In the genomic region with DNA sequence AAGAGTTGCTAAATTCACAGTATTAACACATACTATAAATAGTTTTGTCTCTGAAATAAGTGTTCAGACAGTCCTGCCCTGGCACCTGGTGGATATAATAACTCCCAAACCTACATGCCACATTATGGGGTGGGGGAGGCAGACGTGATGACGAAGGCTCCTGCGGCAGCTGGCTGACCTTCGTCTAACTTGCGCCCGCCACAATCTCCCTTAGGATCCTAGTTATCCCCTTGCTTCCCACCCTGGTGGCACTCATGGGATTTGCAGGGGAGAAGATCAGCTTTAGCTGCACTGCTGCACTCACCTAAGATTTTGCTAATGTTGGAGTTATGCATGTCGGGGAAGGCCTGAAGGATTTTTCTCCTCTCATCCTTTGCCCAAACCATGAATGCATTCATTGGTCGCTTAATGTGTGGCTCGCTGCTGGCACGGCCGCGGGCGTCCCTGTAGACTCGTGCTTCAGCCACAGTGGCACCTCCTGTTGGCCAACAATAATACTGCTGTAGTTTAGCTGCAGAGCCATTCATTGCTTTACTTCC, we compare ENCODE assay signal across 12 cellular contexts.
DNase-seq lines count a peak whose midpoint lies in the region; ATAC-seq and TF ChIP-seq lines count a peak whose summit lies in the region.
"Had no signal": no experiment of that assay in that cellular context is flagged by ENCODE, and none has a peak within 500 bp of the region (broad histone marks: within the 10 kb centered on the region; RNA-seq: fewer than 3 reads in every experiment).

No MANE protein-coding gene starts in this region.

- no TSS peak for BruUV-seq in Calu3 (replicated peaks; lab: Mats Ljungman, UMichigan)

- H3K36me3 Mint-ChIP-seq in Calu3 (ENCODE audit: insufficient read depth, unreplicated experiment) = no peaks in the 10 kb centered on the region
- H3K36me3 Mint-ChIP-seq in endodermal cell (ENCODE audit: low read depth) = no peaks in the 10 kb centered on the region
- H3K36me3 Mint-ChIP-seq: CD4-positive, alpha-beta memory T cell had no signal

- H3K27me3 ChIP-seq in endodermal cell (ENCODE audit: control insufficient read depth, insufficient read depth, low read length, poor library complexity, severe bottlenecking) = peaks cover 42% of the 10 kb centered on the region
- no peaks in the 10 kb centered on the region for H3K27me3 ChIP-seq in right lobe of liver

- H3K4me1 Mint-ChIP-seq in Calu3 (ENCODE audit: low read depth, unreplicated experiment) = peaks cover 8% of the 10 kb centered on the region
- peaks cover 3% of the 10 kb centered on the region for H3K4me1 Mint-ChIP-seq in endodermal cell
- H3K4me1 Mint-ChIP-seq: CD4-positive, alpha-beta memory T cell had no signal

- H3K27ac Mint-ChIP-seq in Calu3 (ENCODE audit: unreplicated experiment) (no peak overlapping the region), endodermal cell (no peak overlapping the region)
- H3K27ac Mint-ChIP-seq: CD4-positive, alpha-beta memory T cell; stimulated activated naive CD8-positive, alpha-beta T cell treated with anti-CD3 and anti-CD28 coated beads, Interleukin-15, Interleukin-2, amounts not matched to agents 100 ng/mL and 50 ng/mL, for 24 hours had no signal

- H3K4me3 Mint-ChIP-seq in Calu3 (ENCODE audit: low read depth, unreplicated experiment) (no peak overlapping the region), endodermal cell (peak overlapping the region; percentile 44)
- H3K4me3 Mint-ChIP-seq: CD4-positive, alpha-beta memory T cell; stimulated activated naive CD8-positive, alpha-beta T cell treated with anti-CD3 and anti-CD28 coated beads, Interleukin-15, Interleukin-2, amounts not matched to agents 100 ng/mL and 50 ng/mL, for 24 hours had no signal

- no peaks in the 10 kb centered on the region for H3K9me3 Mint-ChIP-seq in Calu3 (ENCODE audit: low read depth, unreplicated experiment)
- H3K9me3 Mint-ChIP-seq in endodermal cell = no peaks in the 10 kb centered on the region
- H3K9me3 Mint-ChIP-seq: stimulated activated naive CD8-positive, alpha-beta T cell treated with anti-CD3 and anti-CD28 coated beads, Interleukin-15, Interleukin-2, amounts not matched to agents 100 ng/mL and 50 ng/mL, for 24 hours had no signal

- TF ChIP-seq POLR2A in right lobe of liver (IDR thresholded peaks at IDR 0.05) = no peak

- H3K27me3 Mint-ChIP-seq in Calu3 (ENCODE audit: unreplicated experiment) (no peaks in the 10 kb centered on the region), endodermal cell (ENCODE audit: insufficient read depth) (peaks cover 74% of the 10 kb centered on the region)
- H3K27me3 Mint-ChIP-seq: CD4-positive, alpha-beta memory T cell; stimulated activated naive CD8-positive, alpha-beta T cell treated with anti-CD3 and anti-CD28 coated beads, Interleukin-15, Interleukin-2, amounts not matched to agents 100 ng/mL and 50 ng/mL, for 24 hours had no signal

- H3K9ac ChIP-seq in endodermal cell (ENCODE audit: extremely low read depth, low read length, poor library complexity, severe bottlenecking) = no peak overlapping the region

- CTCF ChIA-PET in Calu3 (lab: Charles Lee) = interaction anchor here (0.7 to 1.2 kb wide), 2 partner anchors 21 to 22 kb away, joined by 3 to 4 read pairs; no protein-coding TSS in a partner anchor

- H3K27ac ChIP-seq in endodermal cell (ENCODE audit: low read depth, low read length) = no peak overlapping the region
- H3K27ac ChIP-seq in right lobe of liver = no peak overlapping the region

- H3K36me3 ChIP-seq in endodermal cell (ENCODE audit: control insufficient read depth, insufficient read depth, low read length) (no peaks in the 10 kb centered on the region), right lobe of liver (no peaks in the 10 kb centered on the region)

- H3K4me1 ChIP-seq in endodermal cell (ENCODE audit: control insufficient read depth, insufficient read depth, low read length) = no peaks in the 10 kb centered on the region
- peaks cover 0 to 7% (median under 1%) of the 10 kb centered on the region in 4 donors for H3K4me1 ChIP-seq in right lobe of liver

- intact Hi-C loops in Calu3 (cut with micrococcal nuclease; ENCODE audit: unreplicated experiment) (no loop called here), right lobe of liver (cut with DNase I) (no loop called here)

- WGBS in endodermal cell (ENCODE audit: insufficient coverage in 1 of 2, insufficient read length in 1 of 2), 2 experiments = 42 to 48% methylated on average over 7 to 14 of the region's 14 CpGs
- 58% methylated on average over 2 of the region's 14 CpGs for WGBS in right lobe of liver (ENCODE audit: insufficient coverage, low coverage, low lambda C conversion rate, missing lambda C conversion rate)

- ATAC-seq in right lobe of liver = peak; percentile 73 to 94 (median 82)

- peak; percentile 26 for TF ChIP-seq CTCF in Calu3 (IDR thresholded peaks at IDR 0.05; ENCODE audit: unreplicated experiment)
- TF ChIP-seq CTCF in LNCaP clone FGC (IDR thresholded peaks at IDR 0.05; ENCODE audit: control insufficient read depth, extremely low read depth, insufficient read depth) = peak; percentile 26
- peak; percentile 96 for TF ChIP-seq CTCF in endodermal cell (conservative IDR thresholded peaks at IDR 0.05)
- TF ChIP-seq CTCF in right lobe of liver (IDR thresholded peaks at IDR 0.05) = peak; percentile 26 to 38 (median 35)
- TF ChIP-seq CTCF in foreskin fibroblast (IDR thresholded peaks at IDR 0.05; ENCODE audit: low read depth, low read length) = no peak

- DNase-seq in Calu3 = no peak
- no peak for DNase-seq in LNCaP clone FGC (ENCODE audit: low read depth)
- peak; percentile 88 for DNase-seq in endodermal cell
- no peak for DNase-seq in right lobe of liver
- no peak for DNase-seq in NCI-H2029 (lab: John Stamatoyannopoulos, UW)
- DNase-seq in foreskin fibroblast = no peak
- no peak for DNase-seq in COLO668 (lab: John Stamatoyannopoulos, UW; ENCODE audit: unreplicated experiment)
- DNase-seq in midbrain (lab: John Stamatoyannopoulos, UW) = no peak
- DNase-seq: CD4-positive, alpha-beta memory T cell; central memory CD4-positive, alpha-beta T cell; RPMI8226 had no signal

- H3K9me3 ChIP-seq in endodermal cell (ENCODE audit: control insufficient read depth, low read length) (no peaks in the 10 kb centered on the region), right lobe of liver (no peaks in the 10 kb centered on the region)

- H3K4me3 ChIP-seq in LNCaP clone FGC (ENCODE audit: low read depth, low read length) = no peak overlapping the region
- no peak overlapping the region for H3K4me3 ChIP-seq in endodermal cell (ENCODE audit: low read length)
- H3K4me3 ChIP-seq in right lobe of liver = no peak overlapping the region
- no peak overlapping the region for H3K4me3 ChIP-seq in foreskin fibroblast (ENCODE audit: low read depth in 1 of 2, low read length in 2 of 2)
